Comparison of ENCODE assay signal across 28 cellular contexts in the genomic region with DNA sequence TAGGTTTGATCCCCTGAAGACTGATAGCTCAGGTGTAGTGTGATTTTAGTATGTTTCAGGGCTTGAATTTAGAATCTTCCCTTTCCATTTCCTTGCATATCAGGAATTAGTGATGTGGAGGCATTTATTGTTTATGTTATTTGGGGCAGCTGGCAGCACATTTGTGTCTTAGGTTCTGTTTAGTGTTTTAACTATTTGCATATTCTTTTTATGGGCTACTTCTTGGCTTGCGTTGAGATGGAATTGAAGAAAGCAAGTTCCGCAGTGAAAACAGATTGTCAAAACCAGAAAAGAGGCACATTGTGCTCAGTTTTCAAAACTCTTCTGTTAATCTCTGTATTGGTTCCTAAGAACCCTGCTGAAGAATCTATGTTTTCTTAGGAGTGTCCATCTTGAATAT.
"Had no signal": no experiment of that assay in that cellular context is flagged by ENCODE, and none has a peak within 500 bp of the region (broad histone marks: within the 10 kb centered on the region; RNA-seq: fewer than 3 reads in every experiment).

No MANE protein-coding gene starts in this region.

- DNase-seq: activated CD4-positive, alpha-beta memory T cell treated with anti-CD3 and anti-CD28 coated beads, Interleukin-2, amount 10 ng/mL, durations not matched to agents 7 days and 5 days; activated CD4-positive, alpha-beta T cell treated with anti-CD3 and anti-CD28 coated beads for 36 hours; activated CD4-positive, alpha-beta T cell treated with anti-CD3 and anti-CD28 coated beads, Interleukin-2, amount 10 ng/mL, durations not matched to agents 7 days and 5 days; activated CD4-positive, alpha-beta T cell treated with anti-CD3 and anti-CD28 coated beads, Interleukin-2, amount 50 U/mL, for 4 hours; activated CD4-positive, CD25-positive, alpha-beta regulatory T cell; activated CD4-positive, CD25-positive, alpha-beta regulatory T cell treated with anti-CD3 and anti-CD28 coated beads, Interleukin-2, amount 50 U/mL, for 72 hours; activated CD8-positive, alpha-beta memory T cell treated with anti-CD3 and anti-CD28 coated beads, Interleukin-2, amount 50 U/mL, for 48 hours; activated gamma-delta T cell; activated naive CD4-positive, alpha-beta T cell; activated naive CD4-positive, alpha-beta T cell treated with anti-CD3 and anti-CD28 coated beads, Interleukin-2, amount 10 ng/mL, durations not matched to agents 7 days and 5 days; activated naive CD8-positive, alpha-beta T cell treated with anti-CD3 and anti-CD28 coated beads, Interleukin-2, amount 10 ng/mL, durations not matched to agents 7 days and 5 days; activated T-cell treated with anti-CD3 and anti-CD28 coated beads for 4 hours; activated T-cell treated with anti-CD3 and anti-CD28 coated beads, Interleukin-2, amount 50 U/mL, for 24 hours; activated T-cell treated with anti-CD3 and anti-CD28 coated beads, Interleukin-2, amount 50 U/mL, for 72 hours; dorsolateral prefrontal cortex; effector CD4-positive, alpha-beta T cell; effector memory CD8-positive, alpha-beta T cell; esophagus squamous epithelium; foreskin fibroblast; glutamatergic neuron; heart left ventricle; T-helper 2 cell had no signal

- H3K9me3 ChIP-seq: ascending aorta, breast epithelium, esophagus squamous epithelium, heart left ventricle had no signal

- H3K27ac ChIP-seq: ascending aorta, breast epithelium, cardiac muscle cell, coronary artery, epithelial cell of prostate, esophagus squamous epithelium had no signal

- H3K27me3 ChIP-seq: ascending aorta, breast epithelium, cardiac muscle cell, dorsolateral prefrontal cortex, esophagus squamous epithelium, heart left ventricle had no signal

- H3K4me3 ChIP-seq: ascending aorta, breast epithelium, cardiac muscle cell, coronary artery, dorsolateral prefrontal cortex, esophagus squamous epithelium, heart left ventricle had no signal

- H3K4me1 ChIP-seq: breast epithelium had no signal

- H3K36me3 ChIP-seq: ascending aorta, breast epithelium, cardiac muscle cell, esophagus squamous epithelium, heart left ventricle had no signal

- ATAC-seq: activated CD4-positive, alpha-beta T cell treated with anti-CD3 and anti-CD28 coated beads for 36 hours; activated naive CD4-positive, alpha-beta T cell treated with anti-CD3 and anti-CD28 coated beads, Interleukin-2, amount 50 U/mL, for 72 hours; activated T-cell treated with anti-CD3 and anti-CD28 coated beads, Interleukin-2, amount 50 U/mL, for 72 hours; effector memory CD8-positive, alpha-beta T cell; heart left ventricle had no signal
